ENCODE assay signal across 8 cellular contexts in genomic region chr19:15453091-15453498, GRCh38. TPM values are rescaled to one million over a fixed set of nuclear protein-coding genes. Genes with fewer than 3 reads are reported as not detected.
A peak's percentile ranks its signal among the peaks of the same experiment; 100 is the strongest.
DNase-seq lines count a peak whose midpoint lies in the region; ATAC-seq and TF ChIP-seq lines count a peak whose summit lies in the region.
"Had no signal": no experiment of that assay in that cellular context is flagged by ENCODE, and none has a peak within 500 bp of the region (broad histone marks: within the 10 kb centered on the region; RNA-seq: fewer than 3 reads in every experiment).

No MANE protein-coding gene starts in this region.

- H3K4me1 ChIP-seq in HUES64 (ENCODE audit: insufficient read depth, low read length) = peaks cover 6% of the 10 kb centered on the region; the same call in 1 of the 2 replicates
- H3K4me1 ChIP-seq in trophoblast cell (ENCODE audit: control insufficient read depth in 1 of 2, insufficient read depth in 2 of 2, low read length in 2 of 2) = peaks cover 11 to 12% of the 10 kb centered on the region in 2 experiments

- H3K4ac ChIP-seq in trophoblast cell (ENCODE audit: low read depth, low read length) = no peak overlapping the region

- TF ChIP-seq CTCF in foreskin fibroblast (IDR thresholded peaks at IDR 0.05; ENCODE audit: low read depth, low read length) = peak; percentile 18

- DNase-seq in foreskin fibroblast (peak in 1 of 2 donors; percentile 49), trophoblast cell (no peak), midbrain (lab: John Stamatoyannopoulos, UW) (no peak), substantia nigra (lab: John Stamatoyannopoulos, UW) (no peak)
- DNase-seq: NCI-H2029 treated with DMSO at 0.1 percent for 48 hours had no signal

- no peak overlapping the region for H4K91ac ChIP-seq in trophoblast cell (ENCODE audit: low read depth, low read length)

- H3K18ac ChIP-seq in trophoblast cell (ENCODE audit: low read length) = no peak overlapping the region

- no peaks in the 10 kb centered on the region for H3K9me3 ChIP-seq in HUES64 (ENCODE audit: insufficient read depth, low read depth, low read length)
- peaks cover 28% of the 10 kb centered on the region for H3K9me3 ChIP-seq in trophoblast cell (ENCODE audit: insufficient read depth, low read depth, low read length)

- no peak overlapping the region for H2BK12ac ChIP-seq in trophoblast cell (ENCODE audit: low read length)

- H3K9ac ChIP-seq in HUES64 (ENCODE audit: low read depth, low read length) (no peak overlapping the region), trophoblast cell (ENCODE audit: low read length) (no peak overlapping the region)

- H3K27me3 ChIP-seq in HUES64 (ENCODE audit: insufficient read depth, low read length) (peaks cover 56% of the 10 kb centered on the region), trophoblast cell (ENCODE audit: insufficient read depth, low read length) (peaks cover 37% of the 10 kb centered on the region)

- H3K14ac ChIP-seq in trophoblast cell (ENCODE audit: low read length) = no peak overlapping the region

- H2AK5ac ChIP-seq in trophoblast cell (ENCODE audit: low read length) = no peak overlapping the region

- WGBS in HUES64 = 9% methylated on average over 42 of the region's 42 CpGs
- WGBS in trophoblast cell (ENCODE audit: extremely low coverage, insufficient coverage, insufficient read length) = no CpG with 5 or more reads among the region's 42 CpGs

- no peaks in the 10 kb centered on the region for H3K79me1 ChIP-seq in trophoblast cell (ENCODE audit: low read length)

- H3K27ac ChIP-seq in HUES64 (ENCODE audit: low read depth, low read length) = no peak overlapping the region
- H3K27ac ChIP-seq in trophoblast cell (ENCODE audit: low read depth, low read length) = no peak overlapping the region
- no peak overlapping the region for H3K27ac ChIP-seq in substantia nigra (ENCODE audit: low read depth, low read length, poor library complexity, severe bottlenecking)

- no peak overlapping the region for H4K12ac ChIP-seq in trophoblast cell (ENCODE audit: low read depth, low read length)

- H2AFZ ChIP-seq in trophoblast cell (ENCODE audit: insufficient read depth, low read length, poor library complexity) = peak overlapping the region; percentile 30

- no peak overlapping the region for H2BK5ac ChIP-seq in trophoblast cell (ENCODE audit: low read depth, low read length, poor library complexity)

- peak overlapping the region; percentile 46 for H3K4me3 ChIP-seq in HUES64 (ENCODE audit: low read length)
- peak overlapping the region; percentile 46 to 53 for H3K4me3 ChIP-seq in foreskin fibroblast (ENCODE audit: low read depth in 1 of 2, low read length in 2 of 2)
- no peak overlapping the region for H3K4me3 ChIP-seq in trophoblast cell (ENCODE audit: low read depth, low read length)

- ATAC-seq in HG03460 (IDR thresholded peaks at IDR 0.05; ENCODE audit: unreplicated experiment) = no peak
- ATAC-seq: activated CD4-positive, CD25-positive, alpha-beta regulatory T cell treated with anti-CD3 and anti-CD28 coated beads, Interleukin-2, amount 50 U/mL, for 24 hours had no signal

- no peaks in the 10 kb centered on the region for H3K79me2 ChIP-seq in trophoblast cell (ENCODE audit: control insufficient read depth, insufficient read depth, low read length, poor library complexity)

- no peak overlapping the region for H4K8ac ChIP-seq in trophoblast cell (ENCODE audit: low read depth, low read length)

- no peaks in the 10 kb centered on the region for H3K36me3 ChIP-seq in HUES64 (ENCODE audit: insufficient read depth, low read length)
- no peaks in the 10 kb centered on the region for H3K36me3 ChIP-seq in trophoblast cell (ENCODE audit: control insufficient read depth in 1 of 2, insufficient read depth in 2 of 2, low read length in 2 of 2)

- no peak overlapping the region for H2BK120ac ChIP-seq in trophoblast cell (ENCODE audit: insufficient read depth, low read length, poor library complexity)

- no peak overlapping the region for H3K23ac ChIP-seq in trophoblast cell (ENCODE audit: low read length)

- H3K4me2 ChIP-seq in trophoblast cell (ENCODE audit: low read length) = no peak overlapping the region

RNA-seq across cellular contexts. Expression of gene WIZ, which starts 3.3 kb away (rescaled TPM):
- polyA plus RNA-seq in HUES64 (2013, experiment 1 of 2) = 30.4 TPM
- polyA plus RNA-seq in HUES64 (2013, experiment 2 of 2) = 32.7 TPM
- 31.0 and 32.1 TPM in 2 replicates for polyA plus RNA-seq in trophoblast cell (2013)

RNA-seq across cellular contexts. Expression of gene RASAL3, which starts 11.2 kb away (rescaled TPM):
- polyA plus RNA-seq in HUES64 (2013, experiment 1 of 2) = not detected
- polyA plus RNA-seq in HUES64 (2013, experiment 2 of 2) = not detected
- 0.01 TPM in 1 of 2 replicates, not detected in the other for polyA plus RNA-seq in trophoblast cell (2013)

RNA-seq across cellular contexts. Expression of gene PGLYRP2, which starts 26.2 kb away (rescaled TPM):
- not detected for polyA plus RNA-seq in HUES64 (2013, experiment 1 of 2)
- polyA plus RNA-seq in HUES64 (2013, experiment 2 of 2) = not detected
- not detected in 2 replicates for polyA plus RNA-seq in trophoblast cell (2013)

RNA-seq across cellular contexts. Expression of gene AKAP8L, which starts 34.3 kb away (rescaled TPM):
- 58.4 TPM for polyA plus RNA-seq in HUES64 (2013, experiment 1 of 2)
- polyA plus RNA-seq in HUES64 (2013, experiment 2 of 2) = 70.2 TPM
- polyA plus RNA-seq in trophoblast cell (2013) = 92.6 and 94.5 TPM in 2 replicates

RNA-seq across cellular contexts. Expression of gene CYP4F22, which starts 55.2 kb away (rescaled TPM):
- polyA plus RNA-seq in HUES64 (2013, experiment 1 of 2) = not detected
- not detected for polyA plus RNA-seq in HUES64 (2013, experiment 2 of 2)
- 0.51 and 0.52 TPM in 2 replicates for polyA plus RNA-seq in trophoblast cell (2013)
